ENCODE assay signal across 8 cellular contexts in the genomic region with DNA sequence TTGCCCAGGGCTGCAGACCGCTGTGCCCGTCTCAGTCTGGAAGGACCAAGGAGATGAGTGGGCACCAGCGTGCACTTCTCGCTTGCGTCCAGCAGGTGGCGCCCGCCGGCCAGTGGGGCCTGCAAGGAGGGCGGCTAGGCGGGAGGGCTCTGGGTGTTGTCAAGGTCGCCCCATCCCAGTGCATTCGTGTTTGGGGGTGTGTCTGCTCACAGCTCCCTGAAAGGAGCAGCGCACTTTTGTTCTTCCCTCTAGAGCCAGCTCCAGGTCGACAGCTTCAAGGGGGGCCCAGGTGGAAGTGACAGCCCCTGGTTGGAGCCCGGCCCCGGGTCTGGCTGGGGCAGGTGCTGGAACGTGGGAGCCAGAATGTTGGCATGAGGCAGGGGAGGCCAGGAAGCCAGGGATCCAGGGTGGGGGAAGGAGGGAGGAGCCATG. TPM values are rescaled to one million over a fixed set of nuclear protein-coding genes. Genes with fewer than 3 reads are reported as not detected.
DNase-seq lines count a peak whose midpoint lies in the region; ATAC-seq and TF ChIP-seq lines count a peak whose summit lies in the region.

No MANE protein-coding gene starts in this region.

- DNase-seq in C1 segment of cervical spinal cord (lab: John Stamatoyannopoulos, UW) (peak in 12 of 14 donors; percentile 5 to 72 (median 29)), HFFc6 (peak; percentile 53), NOMO-1 (lab: John Stamatoyannopoulos, UW; ENCODE audit: unreplicated experiment in 2 of 2) (peak; percentile 67 to 68), endodermal cell (peak; percentile 96), mucosa of descending colon (peak; percentile 73 to 79 (median 78))
- peak; percentile 34 to 50 for DNase-seq in activated CD8-positive, alpha-beta memory T cell treated with anti-CD3 and anti-CD28 coated beads for 4 hours (ENCODE audit: low read depth in 2 of 2)
- DNase-seq in stimulated activated CD8-positive, alpha-beta memory T cell treated with anti-CD3 and anti-CD28 coated beads, Interleukin-4, amount 100 ng/mL, for 48 hours, result peak; percentile 90

- H3K27me3 Mint-ChIP-seq in HFFc6 (ENCODE audit: insufficient read depth) (peaks cover 16% of the 10 kb centered on the region), endodermal cell (ENCODE audit: insufficient read depth) (peaks cover 26% of the 10 kb centered on the region)

- 20 to 22% methylated on average over 14 to 17 of the region's 17 CpGs for WGBS in endodermal cell (ENCODE audit: insufficient coverage in 1 of 2, insufficient read length in 1 of 2), 2 experiments

- no peak overlapping the region for H3K9ac ChIP-seq in endodermal cell (ENCODE audit: extremely low read depth, low read length, poor library complexity, severe bottlenecking)

- H3K4me1 Mint-ChIP-seq in HFFc6 (ENCODE audit: low read depth), result no peaks in the 10 kb centered on the region
- H3K4me1 Mint-ChIP-seq in endodermal cell, result peaks cover 19% of the 10 kb centered on the region

- peaks cover 21% of the 10 kb centered on the region for H3K27me3 ChIP-seq in endodermal cell (ENCODE audit: control insufficient read depth, insufficient read depth, low read length, poor library complexity, severe bottlenecking)

- no peak overlapping the region for H3K27ac ChIP-seq in endodermal cell (ENCODE audit: low read depth, low read length)

- H3K9me3 Mint-ChIP-seq in HFFc6 (no peaks in the 10 kb centered on the region), endodermal cell (peaks cover under 1% of the 10 kb centered on the region)

- H3K4me1 ChIP-seq in endodermal cell (ENCODE audit: control insufficient read depth, insufficient read depth, low read length) (no peaks in the 10 kb centered on the region), mucosa of descending colon (ENCODE audit: low read depth) (no peaks in the 10 kb centered on the region)

- no peaks in the 10 kb centered on the region for H3K36me3 Mint-ChIP-seq in HFFc6 (ENCODE audit: low read depth)
- H3K36me3 Mint-ChIP-seq in endodermal cell (ENCODE audit: low read depth), result no peaks in the 10 kb centered on the region

- peak; percentile 99 for TF ChIP-seq CTCF in HFFc6 (IDR thresholded peaks at IDR 0.05)
- peak; percentile 98 for TF ChIP-seq CTCF in endodermal cell (conservative IDR thresholded peaks at IDR 0.05)
- TF ChIP-seq CTCF in mucosa of descending colon (IDR thresholded peaks at IDR 0.05), result peak; percentile 99

- no peak overlapping the region for H3K4me3 ChIP-seq in endodermal cell (ENCODE audit: low read length)
- no peak overlapping the region for H3K4me3 ChIP-seq in mucosa of descending colon

- ATAC-seq in mucosa of descending colon (peak; percentile 80), HG02973 (IDR thresholded peaks at IDR 0.05; ENCODE audit: unreplicated experiment) (no peak)

- H3K36me3 ChIP-seq in endodermal cell (ENCODE audit: control insufficient read depth, insufficient read depth, low read length), result no peaks in the 10 kb centered on the region
- H3K36me3 ChIP-seq in mucosa of descending colon (ENCODE audit: low read depth), result no peaks in the 10 kb centered on the region

- H3K9me3 ChIP-seq in endodermal cell (ENCODE audit: control insufficient read depth, low read length), result no peaks in the 10 kb centered on the region
- H3K9me3 ChIP-seq in mucosa of descending colon, result no peaks in the 10 kb centered on the region

- no peak overlapping the region for H3K27ac Mint-ChIP-seq in HFFc6
- no peak overlapping the region for H3K27ac Mint-ChIP-seq in endodermal cell

- intact Hi-C loops in mucosa of descending colon (cut with DNase I, micrococcal nuclease), result loop anchor here (10.0 kb wide), 1 partner anchor 114 kb away; no protein-coding TSS in a partner anchor

- H3K4me3 Mint-ChIP-seq in HFFc6 (no peak overlapping the region), endodermal cell (no peak overlapping the region)

RNA-seq across cellular contexts. Expression of a gene that starts 23.4 kb away (rescaled TPM):
- not detected for total RNA-seq in HFFc6 (2021; fragmentation: NEBNext Ultra II Directional; extraction: Animal tissue kit (Norgen Biotek cat#: 25700))
- total RNA-seq in endodermal cell (under 1 TPM; 0.11 to 0.59 TPM), mucosa of descending colon (under 1 TPM in 1 of 3 donors, not detected in 2; 0.17 TPM)
- 0.75 TPM for polyA plus RNA-seq in endodermal cell (2013, experiment 1 of 2)
- 0.70 TPM for polyA plus RNA-seq in endodermal cell (2013, experiment 2 of 2)

RNA-seq across cellular contexts. Expression of a gene that starts 45.3 kb away (rescaled TPM):
- not detected for total RNA-seq in HFFc6 (2021; fragmentation: NEBNext Ultra II Directional; extraction: Animal tissue kit (Norgen Biotek cat#: 25700))
- under 1 TPM; 0.13 to 0.95 TPM for total RNA-seq in endodermal cell
- 32.3 TPM for polyA plus RNA-seq in endodermal cell (2013, experiment 1 of 2)
- polyA plus RNA-seq in endodermal cell (2013, experiment 2 of 2), result 25.2 TPM
- 10 to 100 TPM in 1 of 3 donors, 1 to 10 TPM in 2; 3.8 to 20.9 (median 4.7) TPM for total RNA-seq in mucosa of descending colon

Comparison
In these comparisons a context has a peak if more than half of its experiments do, and no peak if none do; other contexts are left out.
1. DNase-seq: peak in every context shown above with its lines; median percentile 96 in endodermal cell; 90 in stimulated activated CD8-positive, alpha-beta memory T cell treated with anti-CD3 and anti-CD28 coated beads, Interleukin-4, amount 100 ng/mL, for 48 hours; 78 in mucosa of descending colon; 68 in NOMO-1; 53 in HFFc6; 42 in activated CD8-positive, alpha-beta memory T cell treated with anti-CD3 and anti-CD28 coated beads for 4 hours; 29 in C1 segment of cervical spinal cord.